20 cellular contexts compared by ENCODE assay signal in genomic region chr7:157165987-157166386, GRCh38. TPM values are rescaled to one million over a fixed set of nuclear protein-coding genes. Genes with fewer than 3 reads are reported as not detected.
A peak's percentile ranks its signal among the peaks of the same experiment; 100 is the strongest.
DNase-seq lines count a peak whose midpoint lies in the region; ATAC-seq, FAIRE-seq and TF ChIP-seq lines count a peak whose summit lies in the region.
"Had no signal": no experiment of that assay in that cellular context is flagged by ENCODE, and none has a peak within 500 bp of the region (broad histone marks: within the 10 kb centered on the region; RNA-seq: fewer than 3 reads in every experiment).

No MANE protein-coding gene starts in this region.

- peak overlapping the region; percentile 25 for H3K27ac Mint-ChIP-seq in activated T-cell treated with anti-CD3 and anti-CD28 coated beads, Interleukin-2, amount 50 U/mL, for 72 hours
- peak overlapping the region; percentile 53 for H3K27ac Mint-ChIP-seq in stimulated activated naive CD8-positive, alpha-beta T cell treated with anti-CD3 and anti-CD28 coated beads, Interleukin-15, Interleukin-2, amounts not matched to agents 100 ng/mL and 50 ng/mL, for 24 hours
- peak overlapping the region in 1 of 2 donors; percentile 74 for H3K27ac Mint-ChIP-seq in stimulated activated naive CD8-positive, alpha-beta T cell treated with anti-CD3 and anti-CD28 coated beads, Interleukin-15, amount 100 ng/mL, for 72 hours
- H3K27ac Mint-ChIP-seq: CD4-positive, alpha-beta T cell had no signal

- POLR2A ChIA-PET in K562 (lab: Yijun Ruan, JAX): interaction anchor here (0.6 to 0.8 kb wide), 2 partner anchors 14 to 18 kb away, joined by 3 read pairs; no protein-coding TSS in a partner anchor

- 0 out of 2 replicates have a peak, but pooled peaks cover 5% of the 10 kb centered on the region for H4K20me1 ChIP-seq in K562 (replicated peaks; ENCODE audit: control insufficient read depth, insufficient read depth, low read length)

- no peaks in the 10 kb centered on the region for H3K27me3 ChIP-seq in K562 (ENCODE audit: control insufficient read depth in 2 of 2, insufficient read depth in 2 of 2, low read length in 2 of 2)

- no peaks in the 10 kb centered on the region for H3K27me3 Mint-ChIP-seq in activated T-cell treated with anti-CD3 and anti-CD28 coated beads, Interleukin-2, amount 50 U/mL, for 72 hours (ENCODE audit: low read depth)
- no peaks in the 10 kb centered on the region for H3K27me3 Mint-ChIP-seq in stimulated activated naive CD8-positive, alpha-beta T cell treated with anti-CD3 and anti-CD28 coated beads, Interleukin-15, Interleukin-2, amounts not matched to agents 100 ng/mL and 50 ng/mL, for 24 hours
- no peaks in the 10 kb centered on the region for H3K27me3 Mint-ChIP-seq in stimulated activated naive CD8-positive, alpha-beta T cell treated with anti-CD3 and anti-CD28 coated beads, Interleukin-15, amount 100 ng/mL, for 72 hours
- H3K27me3 Mint-ChIP-seq: CD4-positive, alpha-beta T cell had no signal

- no peak overlapping the region for H2AFZ ChIP-seq in K562 (ENCODE audit: low read depth, low read length)
- H2AFZ ChIP-seq: GM23248 had no signal

- no peak overlapping the region for H3K9ac ChIP-seq in K562 (ENCODE audit: insufficient read depth in 1 of 2, low read depth in 2 of 2, low read length in 2 of 2)
- H3K9ac ChIP-seq: GM23248 had no signal

- H3K27ac ChIP-seq in K562 (ENCODE audit: extremely low read depth, low read depth, low read length): no peak overlapping the region
- H3K27ac ChIP-seq: 22Rv1, A549, C4-2B, GM23248 had no signal

- H3K9me3 Mint-ChIP-seq in activated T-cell treated with anti-CD3 and anti-CD28 coated beads, Interleukin-2, amount 50 U/mL, for 72 hours: peaks cover 3 to 7% of the 10 kb centered on the region in 2 donors
- H3K9me3 Mint-ChIP-seq in stimulated activated naive CD8-positive, alpha-beta T cell treated with anti-CD3 and anti-CD28 coated beads, Interleukin-15, Interleukin-2, amounts not matched to agents 100 ng/mL and 50 ng/mL, for 24 hours: peaks cover 8% of the 10 kb centered on the region
- H3K9me3 Mint-ChIP-seq in stimulated activated naive CD8-positive, alpha-beta T cell treated with anti-CD3 and anti-CD28 coated beads, Interleukin-15, amount 100 ng/mL, for 72 hours: peaks cover 17 to 20% of the 10 kb centered on the region in 2 donors

- H3K4me3 Mint-ChIP-seq in activated T-cell treated with anti-CD3 and anti-CD28 coated beads, Interleukin-2, amount 50 U/mL, for 72 hours: no peak overlapping the region
- no peak overlapping the region for H3K4me3 Mint-ChIP-seq in stimulated activated naive CD8-positive, alpha-beta T cell treated with anti-CD3 and anti-CD28 coated beads, Interleukin-15, Interleukin-2, amounts not matched to agents 100 ng/mL and 50 ng/mL, for 24 hours
- no peak overlapping the region for H3K4me3 Mint-ChIP-seq in stimulated activated naive CD8-positive, alpha-beta T cell treated with anti-CD3 and anti-CD28 coated beads, Interleukin-15, amount 100 ng/mL, for 72 hours
- H3K4me3 Mint-ChIP-seq: CD4-positive, alpha-beta T cell had no signal

- no peak for TF ChIP-seq EP300 in K562 (IDR thresholded peaks at IDR 0.05; ENCODE audit: low read length)

- TSS peak; percentile 21 for BruUV-seq in K562 (replicated peaks; lab: Mats Ljungman, UMichigan)

- no peak for FAIRE-seq in K562 (lab: Jason Lieb, UNC)
- FAIRE-seq: A549, GM12892, GM18507 had no signal

- H3K4me1 ChIP-seq in K562 (replicated peaks in 1 of 2; ENCODE audit: control insufficient read depth in 2 of 2, insufficient read depth in 2 of 2, low read length in 2 of 2): no peaks in the 10 kb centered on the region
- H3K4me1 ChIP-seq: A549, Caco-2, HAP-1 had no signal

- H3K9me1 ChIP-seq in K562 (ENCODE audit: control insufficient read depth, insufficient read depth, low read length): no peaks in the 10 kb centered on the region

- no peak overlapping the region for H3K4me3 ChIP-seq in K562
- H3K4me3 ChIP-seq: A549, GM23248, HAP-1 had no signal

- no peaks in the 10 kb centered on the region for H3K9me3 ChIP-seq in K562 (replicated peaks; ENCODE audit: control insufficient read depth, insufficient read depth, low read depth, low read length)
- H3K9me3 ChIP-seq: A549, Caco-2, HAP-1 had no signal

- H3K36me3 Mint-ChIP-seq in activated T-cell treated with anti-CD3 and anti-CD28 coated beads, Interleukin-2, amount 50 U/mL, for 72 hours (ENCODE audit: insufficient read depth in 2 of 2): peaks cover 16 to 38% of the 10 kb centered on the region in 2 donors
- H3K36me3 Mint-ChIP-seq in stimulated activated naive CD8-positive, alpha-beta T cell treated with anti-CD3 and anti-CD28 coated beads, Interleukin-15, Interleukin-2, amounts not matched to agents 100 ng/mL and 50 ng/mL, for 24 hours (ENCODE audit: low read depth): peaks cover 78% of the 10 kb centered on the region

- in situ Hi-C loops in K562 (cut with MboI): no loop called here

- peaks cover 82% of the 10 kb centered on the region for H3K36me3 ChIP-seq in K562 (ENCODE audit: control insufficient read depth, insufficient read depth, low read length)

- TF ChIP-seq RAD21 in K562 (CRISPR knock-in tag; conservative IDR thresholded peaks at IDR 0.05 in 1 of 2, IDR thresholded peaks at IDR 0.05 in 1 of 2): no peak

- H3K4me1 Mint-ChIP-seq in activated T-cell treated with anti-CD3 and anti-CD28 coated beads, Interleukin-2, amount 50 U/mL, for 72 hours (ENCODE audit: low read depth): no peaks in the 10 kb centered on the region
- H3K4me1 Mint-ChIP-seq in stimulated activated naive CD8-positive, alpha-beta T cell treated with anti-CD3 and anti-CD28 coated beads, Interleukin-15, Interleukin-2, amounts not matched to agents 100 ng/mL and 50 ng/mL, for 24 hours (ENCODE audit: low read depth): peaks cover 17% of the 10 kb centered on the region
- no peaks in the 10 kb centered on the region for H3K4me1 Mint-ChIP-seq in stimulated activated naive CD8-positive, alpha-beta T cell treated with anti-CD3 and anti-CD28 coated beads, Interleukin-15, amount 100 ng/mL, for 72 hours

- peaks cover 81% of the 10 kb centered on the region for H3K79me2 ChIP-seq in K562 (ENCODE audit: control insufficient read depth, insufficient read depth, low read length)

- H3K4me2 ChIP-seq in K562 (ENCODE audit: insufficient read depth, low read length): no peak overlapping the region
- H3K4me2 ChIP-seq: A549 had no signal

- TF ChIP-seq POLR2A in K562 (conservative IDR thresholded peaks at IDR 0.05): no peak

- TF ChIP-seq CTCF in K562 (IDR thresholded peaks at IDR 0.05 in 2 of 3, conservative IDR thresholded peaks at IDR 0.05 in 1 of 3; ENCODE audit: insufficient read depth in 2 of 3, low read depth in 1 of 3, low read length in 3 of 3): no peak

- no peak for DNase-seq in activated T-cell treated with anti-CD3 and anti-CD28 coated beads, Interleukin-2, amount 50 U/mL, for 72 hours
- DNase-seq in activated T-cell treated with anti-CD3 and anti-CD28 coated beads for 4 hours (no peak), K562 (ENCODE audit: extremely low read depth in 1 of 4, low spot score in 3 of 4) (no peak), sciatic nerve (ENCODE audit: low spot score) (no peak), ecto neural progenitor cell (ENCODE audit: low spot score) (no peak)
- DNase-seq in stimulated activated naive CD8-positive, alpha-beta T cell treated with anti-CD3 and anti-CD28 coated beads, Interleukin-15, amount 100 ng/mL, for 72 hours: no peak
- DNase-seq: AML-193; Caco-2; CD4-positive, alpha-beta T cell; DMS153; DMS79; GDM1; GM23248 had no signal

- WGBS in K562 (ENCODE audit: insufficient coverage, low coverage, missing lambda C conversion rate): 68% methylated on average over 1 of the region's 1 CpG

- intact Hi-C loops in K562 (cut with micrococcal nuclease) (no loop called here), sciatic nerve (cut with DNase I) (no loop called here)

- no peak for ATAC-seq in activated T-cell treated with anti-CD3 and anti-CD28 coated beads, Interleukin-2, amount 50 U/mL, for 72 hours (replicated peaks in 1 of 2)
- no peak for ATAC-seq in stimulated activated naive CD8-positive, alpha-beta T cell treated with anti-CD3 and anti-CD28 coated beads, Interleukin-15, amount 100 ng/mL, for 72 hours
- ATAC-seq in K562 (no peak), sciatic nerve (no peak)
- ATAC-seq: A549 had no signal

- CTCF ChIA-PET in K562 (lab: Yijun Ruan, JAX; ENCODE audit: low intra/inter-chr PET ratio): no interaction called here

TF ChIP-seq in K562, 482 proteins besides CTCF, POLR2A, EP300 and RAD21 (continues in another document):
- TF ChIP-seq GTF2B (IDR thresholded peaks at IDR 0.05; ENCODE audit: extremely low read depth, insufficient read length): no peak

RNA-seq across cellular contexts. Expression of gene UBE3C, which starts 27.3 kb away (rescaled TPM):
- 10 to 100 TPM; 39.6 to 42.6 TPM for total RNA-seq in activated T-cell treated with anti-CD3 and anti-CD28 coated beads, Interleukin-2, amount 50 U/mL, for 72 hours
- total RNA-seq in K562 (2011; cell fraction: chromatin; rRNA removed; ENCODE audit: low replicate concordance): 288 and 606 TPM in 2 replicates
- total RNA-seq in K562 (2011; cell fraction: nucleolus; rRNA removed): 128 and 147 TPM in 2 replicates
- 296 and 333 TPM in 2 replicates for total RNA-seq in K562 (2011; cell fraction: nucleoplasm; rRNA removed)
- total RNA-seq in K562 (2014; rRNA removed) (75.4 and 80.9 TPM in 2 replicates), K562 (2014; rRNA removed; fragmentation: Illumina TruSeq; extraction: Trizol) (91.7 and 99.0 TPM in 2 replicates), K562 (2015; rRNA removed; fragmentation: Illumina TruSeq; extraction: Trizol) (75.4 and 84.7 TPM in 2 replicates), K562 (2021) (76.0 and 76.4 TPM in 2 replicates), sciatic nerve (55.5 TPM)
- polyA plus RNA-seq in K562 (2011; rRNA removed) (45.4 and 81.4 TPM in 2 replicates), K562 (2014; fragmentation: Illumina TruSeq; extraction: Trizol) (59.8 and 66.9 TPM in 2 replicates), K562 (2014; fragmentation: Nextera tagmentation; extraction: Ambion mirVana) (10 to 100 TPM in 1 of 2 experiments, 1 to 10 TPM in 1; 9.6 to 15.3 TPM), K562 (2014; rRNA removed) (58.0 and 61.9 TPM in 2 replicates)
- polyA plus RNA-seq in K562 (2011; cell fraction: cytosol; rRNA removed): 39.7 and 40.3 TPM in 2 replicates
- 38.6 and 55.2 TPM in 2 replicates for polyA plus RNA-seq in K562 (2011; cell fraction: nucleus; rRNA removed)
- polyA plus RNA-seq in K562 (2012): 38.5 and 40.4 TPM in 2 replicates
- polyA minus RNA-seq in K562 (2011; rRNA and poly(A)+ RNA removed): 123 and 152 TPM in 2 replicates
- 44.5 and 80.8 TPM in 2 replicates for polyA minus RNA-seq in K562 (2011; cell fraction: cytosol; rRNA and poly(A)+ RNA removed)
- 96.0 and 102 TPM in 2 replicates for polyA minus RNA-seq in K562 (2011; cell fraction: nucleus; rRNA and poly(A)+ RNA removed)
